8 cellular contexts compared by ENCODE assay signal in the genomic region with DNA sequence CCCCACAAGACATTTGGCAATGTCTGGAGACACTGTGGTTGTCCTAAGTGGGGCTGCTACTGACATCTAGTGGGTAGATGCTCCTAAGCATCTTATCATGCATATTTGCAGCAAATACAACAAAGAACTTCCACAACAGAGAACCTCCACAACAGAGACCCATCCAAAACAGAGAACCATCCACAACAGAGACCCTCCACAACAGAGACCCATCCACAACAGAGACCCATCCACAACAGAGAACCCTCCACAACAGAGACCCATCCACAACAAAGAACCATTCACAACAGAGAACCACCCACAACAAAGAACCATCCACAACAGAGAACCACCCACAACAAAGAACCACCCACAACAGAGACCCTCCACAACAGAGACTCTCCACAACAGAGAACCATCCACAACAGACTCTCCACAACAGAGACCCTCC. TPM values are rescaled to one million over a fixed set of nuclear protein-coding genes. Genes with fewer than 3 reads are reported as not detected.
DNase-seq lines count a peak whose midpoint lies in the region; ATAC-seq and TF ChIP-seq lines count a peak whose summit lies in the region.

No MANE protein-coding gene starts in this region.

- intact Hi-C loops in psoas muscle (cut with DNase I) = no loop called here

- no peak overlapping the region for H3K4me3 ChIP-seq in HL-60 (replicated peaks; ENCODE audit: insufficient read depth, low read length)
- H3K4me3 ChIP-seq in fibroblast of pulmonary artery (replicated peaks; ENCODE audit: low read depth, low read length) = no peak overlapping the region
- no peak overlapping the region for H3K4me3 ChIP-seq in psoas muscle

- no peaks in the 10 kb centered on the region for H3K9me3 ChIP-seq in psoas muscle

- ATAC-seq in activated CD4-positive, CD25-positive, alpha-beta regulatory T cell treated with anti-CD3 and anti-CD28 coated beads, Interleukin-2, amount 50 U/mL, for 24 hours = peak; percentile 69 to 78
- peak in 3 of 4 donors; percentile 50 to 74 (median 58) for ATAC-seq in psoas muscle

- H3K4me1 ChIP-seq in psoas muscle = no peaks in the 10 kb centered on the region

- DNase-seq in DMS79 treated with DMSO at 0.1 percent for 48 hours (lab: John Stamatoyannopoulos, UW) (peak; percentile 3), DMS79 (lab: John Stamatoyannopoulos, UW) (no peak), HL-60 (ENCODE audit: low read depth in 1 of 2, low spot score in 1 of 2) (peak in 1 of 2 experiments; percentile 59), fibroblast of pulmonary artery (ENCODE audit: low read depth) (peak; percentile 73), psoas muscle (no peak), NCI-H2107 treated with DMSO at 0.1 percent for 48 hours (lab: John Stamatoyannopoulos, UW; ENCODE audit: unreplicated experiment) (no peak), DMS153 treated with DMSO at 0.1 percent for 48 hours (lab: John Stamatoyannopoulos, UW; ENCODE audit: unreplicated experiment) (no peak)

- H3K27ac ChIP-seq in HL-60 (replicated peaks) (no peak overlapping the region), psoas muscle (no peak overlapping the region)

- peaks cover 8 to 89% of the 10 kb centered on the region in 2 donors for H3K36me3 ChIP-seq in psoas muscle (ENCODE audit: insufficient read depth in 1 of 2, low read depth in 1 of 2)

- no peaks in the 10 kb centered on the region for H3K27me3 ChIP-seq in HL-60 (ENCODE audit: insufficient read depth, poor library complexity, severe bottlenecking)
- H3K27me3 ChIP-seq in psoas muscle (ENCODE audit: insufficient read depth in 3 of 3, low read length in 2 of 3) = no peaks in the 10 kb centered on the region

- peak; percentile 19 for TF ChIP-seq CTCF in HL-60 (IDR thresholded peaks at IDR 0.05; ENCODE audit: insufficient read depth, low read length)
- peak; percentile 69 for TF ChIP-seq CTCF in fibroblast of pulmonary artery (IDR thresholded peaks at IDR 0.05; ENCODE audit: low read length, missing control alignments)
- TF ChIP-seq CTCF in psoas muscle (IDR thresholded peaks at IDR 0.05) = no peak

RNA-seq across cellular contexts. Expression of gene ARPC5L, which starts 32.8 kb away (rescaled TPM):
- 10 to 100 TPM; 32.3 to 54.9 (median 47.7) TPM for total RNA-seq in psoas muscle
- polyA plus RNA-seq in psoas muscle = 100 to 1,000 TPM in 1 of 3 donors, 10 to 100 TPM in 2; 47.0 to 165 (median 96.4) TPM

RNA-seq across cellular contexts. Expression of gene RPL35, which starts 33.0 kb away (rescaled TPM):
- total RNA-seq in psoas muscle = 1,000 to 10,000 TPM in 3 of 4 donors, 100 to 1,000 TPM in 1; 994 to 1,307 (median 1,134) TPM
- 1,000 to 10,000 TPM; 2,957 to 4,666 (median 2,999) TPM for polyA plus RNA-seq in psoas muscle

RNA-seq across cellular contexts. Expression of gene WDR38, which starts 41.5 kb away (rescaled TPM):
- total RNA-seq in psoas muscle = not detected
- under 1 TPM in 1 of 3 donors, not detected in 2; 0.05 TPM for polyA plus RNA-seq in psoas muscle

RNA-seq across cellular contexts. Expression of gene GOLGA1, which starts 46.1 kb away (rescaled TPM):
- 10 to 100 TPM; 13.3 to 23.0 (median 17.0) TPM for total RNA-seq in psoas muscle
- polyA plus RNA-seq in psoas muscle = 10 to 100 TPM in 2 of 3 donors, 1 to 10 TPM in 1; 8.0 to 21.3 (median 10.5) TPM

Comparison
In these comparisons a context has a peak if more than half of its experiments do, and no peak if none do; other contexts are left out.
1. DNase-seq: peak in DMS79 treated with DMSO at 0.1 percent for 48 hours (single experiment) and fibroblast of pulmonary artery (single experiment); none in DMS79 (single experiment), psoas muscle (0 of 2), NCI-H2107 treated with DMSO at 0.1 percent for 48 hours (single experiment) and DMS153 treated with DMSO at 0.1 percent for 48 hours (single experiment).